In the genomic region with DNA sequence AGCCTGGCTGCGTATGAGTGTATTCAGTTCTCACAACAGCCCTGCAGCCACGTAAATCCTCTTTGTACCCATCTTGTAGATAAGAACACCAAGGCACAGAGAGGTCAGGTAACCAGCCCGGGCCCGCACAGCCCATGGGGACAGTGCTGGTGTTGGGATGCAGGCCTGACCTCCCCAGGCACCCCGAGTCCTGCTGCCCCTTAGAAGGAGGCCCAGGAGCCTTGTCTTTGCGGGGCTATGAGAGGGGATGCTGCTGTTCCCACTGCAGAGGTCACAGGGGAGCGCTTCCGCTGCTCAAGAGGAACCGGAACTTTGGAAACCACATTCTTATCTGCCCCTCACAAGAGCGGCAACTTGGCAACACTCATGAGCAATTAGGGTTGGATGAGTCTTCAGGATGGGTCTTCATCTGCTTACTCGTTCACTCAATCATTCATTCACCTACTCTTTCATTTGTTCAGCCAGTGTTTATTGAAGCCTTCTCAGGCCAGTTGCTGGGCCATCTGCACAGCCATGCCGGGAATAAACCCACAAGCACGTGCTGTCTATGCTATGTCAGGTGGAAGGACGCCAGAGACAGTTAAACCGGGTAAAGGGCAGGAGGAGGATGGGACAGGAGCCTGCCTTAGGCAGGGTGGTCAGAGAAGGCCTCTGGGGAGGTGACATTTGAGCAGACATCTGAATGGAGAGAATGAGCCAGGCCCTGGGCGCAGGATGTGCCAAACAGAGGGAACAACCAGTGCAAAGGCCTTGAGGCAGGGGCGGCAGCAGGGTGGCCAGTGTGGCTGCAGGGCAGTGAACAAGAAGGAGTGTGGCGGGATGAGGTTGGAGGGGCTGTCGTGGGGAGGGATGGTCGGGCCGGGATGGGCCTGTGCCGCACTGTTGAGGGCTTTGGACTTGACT, we compare ENCODE assay signal across 11 cellular contexts.
A peak's percentile ranks its signal among the peaks of the same experiment; 100 is the strongest.
DNase-seq lines count a peak whose midpoint lies in the region; ATAC-seq and TF ChIP-seq lines count a peak whose summit lies in the region.
"Had no signal": no experiment of that assay in that cellular context is flagged by ENCODE, and none has a peak within 500 bp of the region (broad histone marks: within the 10 kb centered on the region; RNA-seq: fewer than 3 reads in every experiment).

No MANE protein-coding gene starts in this region.

- H3K4me1 ChIP-seq in rectal smooth muscle tissue (ENCODE audit: control insufficient read depth, insufficient read depth, low read length) (peaks cover 22% of the 10 kb centered on the region), body of pancreas (no peaks in the 10 kb centered on the region)
- H3K4me1 ChIP-seq: breast epithelium had no signal

- no peak overlapping the region for H3K4me3 Mint-ChIP-seq in brain
- H3K4me3 Mint-ChIP-seq: nephron had no signal

- H3K27ac ChIP-seq in rectal smooth muscle tissue (ENCODE audit: low read depth, low read length) = peak overlapping the region; percentile 62
- no peak overlapping the region for H3K27ac ChIP-seq in body of pancreas
- H3K27ac ChIP-seq: breast epithelium had no signal

- TF ChIP-seq POLR2A in GM19193 (IDR thresholded peaks at IDR 0.05; ENCODE audit: extremely low read depth, insufficient read depth, insufficient read length) (peak; percentile 14), body of pancreas (IDR thresholded peaks at IDR 0.05) (no peak)

- peaks cover 0 to 10% (median 0%) of the 10 kb centered on the region in 5 experiments for H3K9me3 Mint-ChIP-seq in brain

- ATAC-seq in body of pancreas (no peak), HG02642 (IDR thresholded peaks at IDR 0.05; ENCODE audit: poor library complexity, unreplicated experiment) (no peak)

- intact Hi-C loops in body of pancreas (cut with DNase I) = no loop called here

- peak overlapping the region in 3 of 5 experiments; percentile 3 to 58 (median 25) for H3K27ac Mint-ChIP-seq in brain
- H3K27ac Mint-ChIP-seq: nephron had no signal

- no peak overlapping the region for H3K4me3 ChIP-seq in rectal smooth muscle tissue (ENCODE audit: low read length)
- H3K4me3 ChIP-seq in body of pancreas = no peak overlapping the region
- H3K4me3 ChIP-seq: breast epithelium had no signal

- no peaks in the 10 kb centered on the region for H3K36me3 Mint-ChIP-seq in brain

- WGBS in body of pancreas, 2 donors = 73 to 86% methylated on average over 18 to 22 of the region's 22 CpGs

- DNase-seq in NAMALWA (ENCODE audit: low spot score) = peak; percentile 52
- DNase-seq in NCI-H2227 (lab: John Stamatoyannopoulos, UW; ENCODE audit: unreplicated experiment) = no peak
- no peak for DNase-seq in stimulated activated naive CD4-positive, alpha-beta T cell treated with Interleukin-2 at 50 U/mL for 16 hours (lab: John Stamatoyannopoulos, UW)
- DNase-seq in body of pancreas = no peak
- DNase-seq: NCI-H146 had no signal

- no peaks in the 10 kb centered on the region for H3K36me3 ChIP-seq in rectal smooth muscle tissue (ENCODE audit: control insufficient read depth, insufficient read depth, low read length)
- H3K36me3 ChIP-seq in body of pancreas (replicated peaks in 1 of 2; ENCODE audit: insufficient read depth in 1 of 2, low read depth in 2 of 2) = no peaks in the 10 kb centered on the region
- H3K36me3 ChIP-seq: breast epithelium had no signal

- no peak for TF ChIP-seq CTCF in brain (conservative IDR thresholded peaks at IDR 0.05)
- TF ChIP-seq CTCF in body of pancreas (IDR thresholded peaks at IDR 0.05) = no peak

- H3K4me1 Mint-ChIP-seq in brain = peaks cover 17% of the 10 kb centered on the region

- H3K9me3 ChIP-seq in body of pancreas = no peaks in the 10 kb centered on the region
- H3K9me3 ChIP-seq: breast epithelium had no signal

- H3K27me3 ChIP-seq in rectal smooth muscle tissue (ENCODE audit: control insufficient read depth, insufficient read depth, low read length) = no peaks in the 10 kb centered on the region
- no peaks in the 10 kb centered on the region for H3K27me3 ChIP-seq in body of pancreas

- peaks cover 23% of the 10 kb centered on the region for H3K27me3 Mint-ChIP-seq in brain

- no peak overlapping the region for H3K9ac ChIP-seq in rectal smooth muscle tissue (ENCODE audit: low read length)
